Comparison of ENCODE assay signal across 1 cellular context in the genomic region with DNA sequence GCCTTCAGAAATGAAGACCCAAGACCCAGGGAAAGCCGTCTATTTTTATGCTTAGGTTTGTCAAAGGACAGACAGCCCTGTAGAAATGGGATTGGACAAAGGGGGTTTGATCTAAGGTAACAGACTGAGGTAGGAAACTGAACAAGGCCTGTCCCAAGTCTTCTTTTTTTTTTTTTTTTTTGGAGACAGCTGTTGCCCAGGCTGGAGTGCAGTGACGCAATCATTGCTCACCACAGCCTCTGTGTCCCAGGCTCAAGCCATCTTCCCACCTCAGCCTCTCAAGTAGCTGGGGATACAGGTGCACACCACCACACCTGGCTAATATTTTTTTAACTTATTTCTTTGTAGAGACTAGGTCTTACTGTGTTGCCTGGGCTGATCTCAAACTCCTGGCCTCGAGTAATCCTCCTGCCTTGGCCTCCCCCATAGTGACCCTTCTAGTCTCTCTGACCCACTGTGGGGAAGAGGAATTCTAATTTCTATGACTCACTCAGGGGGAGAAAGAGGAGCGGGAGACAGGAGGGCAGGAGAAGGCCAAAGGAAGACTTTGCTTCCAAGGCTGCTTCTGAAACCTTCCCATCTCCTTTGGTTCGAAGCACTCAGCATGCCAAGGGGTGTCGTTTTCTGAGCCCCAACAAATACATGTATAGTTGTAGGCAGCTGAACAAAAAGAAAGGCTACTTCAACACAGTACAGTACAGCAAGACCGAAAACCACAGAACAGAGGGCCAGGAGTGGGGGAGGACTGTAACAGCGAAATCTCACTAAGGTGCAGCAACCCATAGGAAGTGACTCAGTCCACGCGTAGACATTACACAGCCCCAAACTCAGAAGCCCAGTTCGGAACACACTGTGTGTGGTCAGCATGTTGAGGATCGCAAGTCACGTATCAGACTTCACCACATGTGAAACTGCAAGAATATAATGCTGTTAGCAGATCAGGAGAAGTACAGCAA.
TF ChIP-seq lines count a peak whose summit lies in the region.

No MANE protein-coding gene starts in this region.

TF ChIP-seq in HCT116, 20 proteins besides CTCF, POLR2A, EP300 and RAD21 (continued from another document):
- TF ChIP-seq, protein P1, sequence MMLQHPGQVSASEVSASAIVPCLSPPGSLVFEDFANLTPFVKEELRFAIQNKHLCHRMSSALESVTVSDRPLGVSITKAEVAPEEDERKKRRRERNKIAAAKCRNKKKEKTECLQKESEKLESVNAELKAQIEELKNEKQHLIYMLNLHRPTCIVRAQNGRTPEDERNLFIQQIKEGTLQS (IDR thresholded peaks at IDR 0.05): no peak
- no peak for TF ChIP-seq CBX3 (IDR thresholded peaks at IDR 0.05; ENCODE audit: low read depth)
- TF ChIP-seq FOSL1 (IDR thresholded peaks at IDR 0.05; ENCODE audit: low read depth): no peak
- no peak for TF ChIP-seq YY1 (IDR thresholded peaks at IDR 0.05; ENCODE audit: extremely low read depth, insufficient replicate concordance, low read depth, low read length)
- TF ChIP-seq ZFX (IDR thresholded peaks at IDR 0.05): no peak
- no peak for TF ChIP-seq CEBPB (IDR thresholded peaks at IDR 0.05; ENCODE audit: low read depth)
- no peak for TF ChIP-seq ELF1 (IDR thresholded peaks at IDR 0.05; ENCODE audit: borderline replicate concordance, low read depth)
- no peak for TF ChIP-seq TCF7L2 (IDR thresholded peaks at IDR 0.05; ENCODE audit: borderline replicate concordance, extremely low read depth, insufficient read depth, insufficient read length)
- TF ChIP-seq, protein P2, sequence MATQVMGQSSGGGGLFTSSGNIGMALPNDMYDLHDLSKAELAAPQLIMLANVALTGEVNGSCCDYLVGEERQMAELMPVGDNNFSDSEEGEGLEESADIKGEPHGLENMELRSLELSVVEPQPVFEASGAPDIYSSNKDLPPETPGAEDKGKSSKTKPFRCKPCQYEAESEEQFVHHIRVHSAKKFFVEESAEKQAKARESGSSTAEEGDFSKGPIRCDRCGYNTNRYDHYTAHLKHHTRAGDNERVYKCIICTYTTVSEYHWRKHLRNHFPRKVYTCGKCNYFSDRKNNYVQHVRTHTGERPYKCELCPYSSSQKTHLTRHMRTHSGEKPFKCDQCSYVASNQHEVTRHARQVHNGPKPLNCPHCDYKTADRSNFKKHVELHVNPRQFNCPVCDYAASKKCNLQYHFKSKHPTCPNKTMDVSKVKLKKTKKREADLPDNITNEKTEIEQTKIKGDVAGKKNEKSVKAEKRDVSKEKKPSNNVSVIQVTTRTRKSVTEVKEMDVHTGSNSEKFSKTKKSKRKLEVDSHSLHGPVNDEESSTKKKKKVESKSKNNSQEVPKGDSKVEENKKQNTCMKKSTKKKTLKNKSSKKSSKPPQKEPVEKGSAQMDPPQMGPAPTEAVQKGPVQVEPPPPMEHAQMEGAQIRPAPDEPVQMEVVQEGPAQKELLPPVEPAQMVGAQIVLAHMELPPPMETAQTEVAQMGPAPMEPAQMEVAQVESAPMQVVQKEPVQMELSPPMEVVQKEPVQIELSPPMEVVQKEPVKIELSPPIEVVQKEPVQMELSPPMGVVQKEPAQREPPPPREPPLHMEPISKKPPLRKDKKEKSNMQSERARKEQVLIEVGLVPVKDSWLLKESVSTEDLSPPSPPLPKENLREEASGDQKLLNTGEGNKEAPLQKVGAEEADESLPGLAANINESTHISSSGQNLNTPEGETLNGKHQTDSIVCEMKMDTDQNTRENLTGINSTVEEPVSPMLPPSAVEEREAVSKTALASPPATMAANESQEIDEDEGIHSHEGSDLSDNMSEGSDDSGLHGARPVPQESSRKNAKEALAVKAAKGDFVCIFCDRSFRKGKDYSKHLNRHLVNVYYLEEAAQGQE (IDR thresholded peaks at IDR 0.05; ENCODE audit: low read depth): no peak
- no peak for TF ChIP-seq EGR1 (IDR thresholded peaks at IDR 0.05; ENCODE audit: low read depth)
- TF ChIP-seq SIN3A (IDR thresholded peaks at IDR 0.05; ENCODE audit: low read depth): no peak
- TF ChIP-seq EZH2phosphoT487 (IDR thresholded peaks at IDR 0.05; ENCODE audit: borderline replicate concordance): no peak
- TF ChIP-seq EZH2 (IDR thresholded peaks at IDR 0.05): no peak
- no peak for TF ChIP-seq SP1 (IDR thresholded peaks at IDR 0.05; ENCODE audit: low read depth)
